In the genomic region with DNA sequence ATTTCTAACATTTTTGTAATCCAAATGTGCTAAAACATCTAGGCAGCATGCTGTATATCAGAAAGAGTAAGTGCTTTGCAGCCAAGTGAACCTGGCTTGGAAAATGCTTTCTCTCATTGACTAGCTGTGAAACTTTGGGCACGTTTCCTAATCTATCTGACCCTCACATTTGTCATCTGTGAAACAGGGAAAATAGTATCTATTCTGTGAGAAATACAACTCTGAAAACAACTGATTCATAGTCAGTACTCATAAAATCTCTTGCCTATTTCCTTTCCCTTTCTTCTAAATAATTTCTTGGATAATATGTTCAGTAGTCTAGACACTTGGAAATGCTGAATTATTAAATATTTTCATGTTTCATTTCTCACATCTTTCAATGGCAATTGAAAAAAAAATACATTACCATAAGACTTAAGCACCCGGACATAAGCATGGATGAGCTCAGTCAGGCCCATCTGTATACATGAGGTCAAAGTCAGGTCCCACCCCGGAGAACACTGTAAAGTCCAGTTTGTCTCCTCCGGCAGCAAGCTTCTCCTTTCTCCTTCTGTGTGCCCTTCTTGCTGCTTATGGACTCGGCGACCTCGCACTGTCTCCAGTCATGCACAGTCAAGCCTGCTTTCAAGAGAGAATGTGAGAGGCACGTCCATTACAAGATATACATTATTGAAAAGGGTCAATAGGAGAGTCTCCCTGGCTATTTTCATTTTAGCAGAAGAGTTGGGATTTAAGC, we compare ENCODE assay signal across 1 cellular context.
TF ChIP-seq lines count a peak whose summit lies in the region.

No MANE protein-coding gene starts in this region.

TF ChIP-seq in GM23338, 12 proteins besides CTCF, POLR2A, EP300 and RAD21:
- no peak for TF ChIP-seq ZNF462 (CRISPR knock-in tag; IDR thresholded peaks at IDR 0.05)
- no peak for TF ChIP-seq JUNB (IDR thresholded peaks at IDR 0.05; ENCODE audit: unreplicated experiment)
- no peak for TF ChIP-seq ETS1 (IDR thresholded peaks at IDR 0.05)
- TF ChIP-seq POLR2AphosphoS5 (IDR thresholded peaks at IDR 0.05; ENCODE audit: low read depth) = no peak
- no peak for TF ChIP-seq EZH2phosphoT487 (IDR thresholded peaks at IDR 0.05; ENCODE audit: unreplicated experiment)
- TF ChIP-seq NANOG (IDR thresholded peaks at IDR 0.05; ENCODE audit: borderline replicate concordance) = no peak
- TF ChIP-seq ZNF331 (CRISPR knock-in tag; IDR thresholded peaks at IDR 0.05; ENCODE audit: low read depth) = no peak
- no peak for TF ChIP-seq CREB1 (CRISPR knock-in tag; IDR thresholded peaks at IDR 0.05; ENCODE audit: low read depth)
- TF ChIP-seq STAT1 (IDR thresholded peaks at IDR 0.05; ENCODE audit: unreplicated experiment) = no peak
